Comparison of ENCODE assay signal across 1 cellular context in genomic region chr14:22509751-22510300, GRCh38.
TF ChIP-seq lines count a peak whose summit lies in the region.

No MANE protein-coding gene starts in this region.

TF ChIP-seq in HepG2, 621 proteins besides CTCF, POLR2A, EP300 and RAD21 (continued from another document):
- TF ChIP-seq PBX3 (CRISPR knock-in tag; IDR thresholded peaks at IDR 0.05; ENCODE audit: borderline replicate concordance) (no peak), ZFP90 (CRISPR knock-in tag; IDR thresholded peaks at IDR 0.05; ENCODE audit: borderline replicate concordance) (no peak), ZNF335 (CRISPR knock-in tag; IDR thresholded peaks at IDR 0.05) (no peak), MLLT10 (CRISPR knock-in tag; IDR thresholded peaks at IDR 0.05) (no peak), ZNF879 (CRISPR knock-in tag; IDR thresholded peaks at IDR 0.05) (no peak)
